ENCODE assay signal across 16 cellular contexts in the genomic region with DNA sequence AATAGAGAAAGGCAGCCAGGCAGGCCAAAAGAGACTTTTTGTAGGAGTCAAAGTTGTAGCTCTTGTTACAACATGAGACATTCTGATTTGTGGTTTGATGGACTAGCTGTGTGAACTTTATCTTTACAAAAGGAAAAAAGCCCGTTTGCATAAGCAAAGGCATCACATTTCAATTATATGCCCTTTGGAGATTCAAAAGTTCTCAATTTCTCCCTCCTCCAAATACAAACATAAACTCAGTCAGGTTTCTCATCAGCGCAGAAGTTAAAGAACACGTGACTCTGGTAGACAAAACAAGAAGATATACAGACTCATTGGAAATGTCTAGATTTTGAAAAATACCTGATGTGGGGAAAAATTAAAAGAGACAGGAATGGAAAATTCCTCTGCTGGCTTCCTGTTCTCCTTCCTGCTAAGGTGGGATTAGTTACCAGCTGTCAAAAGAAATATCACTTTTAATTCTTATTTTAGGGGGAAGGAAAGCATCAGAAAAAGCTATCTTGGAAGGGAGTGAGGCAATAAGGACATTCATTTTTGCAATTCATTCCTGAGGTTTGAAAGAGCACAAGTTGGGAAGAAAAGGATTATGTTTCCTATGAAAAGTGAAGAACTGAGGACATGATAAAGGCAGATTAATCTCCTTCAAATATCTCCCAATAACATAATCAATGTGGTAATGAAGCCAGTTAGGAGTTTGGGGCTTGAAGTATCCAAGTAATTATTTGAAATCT. TPM values are rescaled to one million over a fixed set of nuclear protein-coding genes. Genes with fewer than 3 reads are reported as not detected.
"Had no signal": no experiment of that assay in that cellular context is flagged by ENCODE, and none has a peak within 500 bp of the region (broad histone marks: within the 10 kb centered on the region; RNA-seq: fewer than 3 reads in every experiment).

No MANE protein-coding gene starts in this region.

- DNase-seq: activated CD4-positive, alpha-beta T cell treated with anti-CD3 and anti-CD28 coated beads for 36 hours; activated CD8-positive, alpha-beta memory T cell treated with anti-CD3 and anti-CD28 coated beads, Interleukin-2, amount 50 U/mL, for 48 hours; activated CD8-positive, alpha-beta T cell treated with anti-CD3 and anti-CD28 coated beads, Interleukin-2, amount 10 ng/mL, durations not matched to agents 7 days and 5 days; activated naive CD4-positive, alpha-beta T cell treated with anti-CD3 and anti-CD28 coated beads for 36 hours; dermis blood vessel endothelial cell; foreskin keratinocyte; head of caudate nucleus; left lung; ovary; stimulated activated CD4-positive, alpha-beta T cell treated with anti-CD3 and anti-CD28 coated beads, Interleukin-15, amount 100 ng/mL, for 24 hours; stimulated activated CD4-positive, alpha-beta T cell treated with anti-CD3 and anti-CD28 coated beads, Interleukin-4, amount 100 ng/mL, for 24 hours; stomach; T-helper 1 cell; WERI-Rb-1 had no signal

- FAIRE-seq: islet of Langerhans, urothelium cell line had no signal

- H3K9me3 ChIP-seq: left lung, ovary, stomach had no signal

- H3K4me1 ChIP-seq: foreskin keratinocyte, left lung had no signal

- H3K36me3 ChIP-seq: left lung, ovary, stomach, WERI-Rb-1 had no signal

- H3K27me3 ChIP-seq: foreskin keratinocyte, left lung, ovary, stomach had no signal

- H3K27ac ChIP-seq: foreskin keratinocyte, left lung, stomach, WERI-Rb-1 had no signal

- ATAC-seq: activated CD4-positive, alpha-beta T cell treated with anti-CD3 and anti-CD28 coated beads for 36 hours; activated CD8-positive, alpha-beta T cell treated with anti-CD3 and anti-CD28 coated beads, Interleukin-2, amount 10 ng/mL, durations not matched to agents 7 days and 5 days; foreskin keratinocyte; left lung had no signal

- H3K4me3 ChIP-seq: left lung, ovary, stomach had no signal

RNA-seq across cellular contexts. Expression of gene KCNJ16, which starts 4.6 kb away (rescaled TPM):
- total RNA-seq: activated CD4-positive, alpha-beta T cell treated with anti-CD3 and anti-CD28 coated beads for 36 hours; activated CD8-positive, alpha-beta T cell treated with anti-CD3 and anti-CD28 coated beads, Interleukin-2, amount 10 ng/mL, durations not matched to agents 7 days and 5 days; activated naive CD4-positive, alpha-beta T cell treated with anti-CD3 and anti-CD28 coated beads for 36 hours; foreskin keratinocyte had no signal
- polyA plus RNA-seq: foreskin keratinocyte had no signal
